Comparison of ENCODE assay signal across 21 cellular contexts in the genomic region with DNA sequence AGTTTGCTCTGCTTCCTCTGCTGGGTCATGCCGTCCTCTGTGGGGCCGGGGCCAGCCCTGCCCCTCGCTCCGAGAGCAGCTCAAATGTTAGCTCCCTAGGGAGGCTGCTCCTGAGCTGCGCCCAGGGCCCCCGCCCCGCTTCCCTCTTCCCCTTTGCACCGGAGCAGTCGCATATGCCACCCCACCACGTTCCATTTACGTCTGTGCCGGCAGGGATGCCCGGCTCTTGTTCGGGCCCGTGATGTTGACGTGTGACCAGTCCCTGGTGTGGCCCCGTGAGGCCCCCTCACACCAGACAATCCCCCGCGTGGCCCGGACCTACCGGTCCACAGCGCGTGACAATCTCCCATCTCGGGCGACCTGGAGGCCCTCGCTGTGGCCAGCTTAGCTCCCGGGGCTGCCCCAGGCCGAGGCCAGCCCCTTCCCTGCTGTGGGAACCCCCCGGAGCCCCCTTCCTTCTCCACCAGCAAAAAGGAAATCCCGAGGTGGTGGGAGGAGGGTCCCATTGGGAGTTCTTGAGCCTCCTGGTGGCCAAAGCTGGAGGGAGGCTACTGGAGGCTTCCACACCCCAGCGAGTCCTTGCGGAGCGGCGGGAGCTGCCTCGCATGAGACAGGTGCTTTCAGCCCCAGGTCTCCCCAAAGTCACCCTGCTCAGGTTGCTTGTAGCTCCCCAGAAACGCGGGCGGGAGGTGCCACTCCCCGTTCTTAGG. TPM values are rescaled to one million over a fixed set of nuclear protein-coding genes. Genes with fewer than 3 reads are reported as not detected.
DNase-seq lines count a peak whose midpoint lies in the region; ATAC-seq, FAIRE-seq and TF ChIP-seq lines count a peak whose summit lies in the region.
"Had no signal": no experiment of that assay in that cellular context is flagged by ENCODE, and none has a peak within 500 bp of the region (broad histone marks: within the 10 kb centered on the region; RNA-seq: fewer than 3 reads in every experiment).

No MANE protein-coding gene starts in this region.

- peak; percentile 32 for TF ChIP-seq CTCF in cardiac muscle cell (IDR thresholded peaks at IDR 0.05; ENCODE audit: low read depth, low read length)
- TF ChIP-seq CTCF in H1 (IDR thresholded peaks at IDR 0.05; ENCODE audit: control extremely low read depth in 1 of 3, insufficient read depth in 1 of 3, low read depth in 1 of 3, low read length in 3 of 3): peak in 2 of 3 experiments; percentile 54 to 69; a peak in 2 of 4 replicates
- TF ChIP-seq CTCF in lower leg skin (IDR thresholded peaks at IDR 0.05): no peak
- no peak for TF ChIP-seq CTCF in spleen (IDR thresholded peaks at IDR 0.05 in 8 of 11, conservative IDR thresholded peaks at IDR 0.05 in 3 of 11)

- no peak overlapping the region for H2BK15ac ChIP-seq in H1 (ENCODE audit: low read length)
- H2BK15ac ChIP-seq in mesenchymal stem cell (ENCODE audit: low read depth, poor library complexity, severe bottlenecking): peak overlapping the region; percentile 2

- no peak overlapping the region for H3K4me2 ChIP-seq in H1 (ENCODE audit: insufficient read depth in 1 of 2, low read depth in 2 of 2, low read length in 2 of 2)
- no peak overlapping the region for H3K4me2 ChIP-seq in mesenchymal stem cell (ENCODE audit: low read length, poor library complexity, severe bottlenecking)

- H3K23ac ChIP-seq in H1 (ENCODE audit: insufficient read length) (no peak overlapping the region), mesenchymal stem cell (ENCODE audit: low read length in 2 of 2) (no peak overlapping the region)

- H3K4ac ChIP-seq in H1 (replicated peaks; ENCODE audit: insufficient read length, low read depth, low read length) (no peak overlapping the region), mesenchymal stem cell (ENCODE audit: low read depth in 1 of 2, low read length in 2 of 2) (no peak overlapping the region)

- H3K18ac ChIP-seq in H1 (ENCODE audit: extremely low read depth, low read length) (no peak overlapping the region), mesenchymal stem cell (ENCODE audit: low read depth in 1 of 2, low read length in 2 of 2) (no peak overlapping the region)

- H3K27ac ChIP-seq in cardiac muscle cell (no peak overlapping the region), H1 (ENCODE audit: low read depth, low read length) (no peak overlapping the region), mesenchymal stem cell (ENCODE audit: low read length, poor library complexity, severe bottlenecking) (no peak overlapping the region), spleen (no peak overlapping the region)
- H3K27ac ChIP-seq: transverse colon had no signal

- H3K36me3 ChIP-seq in cardiac muscle cell (no peaks in the 10 kb centered on the region), H1 (ENCODE audit: control insufficient read depth in 2 of 4, insufficient read depth in 4 of 4, low read length in 3 of 4) (peaks cover 0 to 23% (median 2%) of the 10 kb centered on the region in 4 experiments; a peak in 3 of 8 replicates), mesenchymal stem cell (ENCODE audit: control insufficient read depth in 1 of 2, insufficient read depth in 2 of 2, low read depth in 1 of 2, low read length in 2 of 2) (peaks cover 58 to 87% of the 10 kb centered on the region in 2 experiments), spleen (peaks cover 0 to 45% (median 0%) of the 10 kb centered on the region in 6 donors)
- H3K36me3 ChIP-seq: transverse colon had no signal

- H3K9me3 ChIP-seq in cardiac muscle cell (ENCODE audit: low read depth): no peaks in the 10 kb centered on the region
- peaks cover 2 to 8% of the 10 kb centered on the region in 2 experiments; a peak in 2 of 4 replicates for H3K9me3 ChIP-seq in H1 (ENCODE audit: insufficient read depth in 2 of 2, low read depth in 1 of 2, low read length in 1 of 2)
- H3K9me3 ChIP-seq in mesenchymal stem cell (ENCODE audit: control insufficient read depth, low read length): no peaks in the 10 kb centered on the region
- H3K9me3 ChIP-seq in spleen: peaks cover 0 to 7% (median 0%) of the 10 kb centered on the region in 8 donors
- H3K9me3 ChIP-seq: transverse colon had no signal

- intact Hi-C loops in left cardiac atrium (cut with DNase I) (no loop called here), lower leg skin (cut with DNase I; ENCODE audit: low total_unique reads) (no loop called here), spleen (cut with DNase I; ENCODE audit: low total_unique reads) (no loop called here)

- no peak for TF ChIP-seq POLR2A in H1 (IDR thresholded peaks at IDR 0.05; ENCODE audit: control extremely low read depth in 1 of 2, low read depth in 2 of 2, low read length in 2 of 2)
- TF ChIP-seq POLR2A in lower leg skin (IDR thresholded peaks at IDR 0.05): no peak
- no peak for TF ChIP-seq POLR2A in spleen (IDR thresholded peaks at IDR 0.05)

- no peak overlapping the region for H3K4me3 ChIP-seq in cardiac muscle cell
- H3K4me3 ChIP-seq in H1 (ENCODE audit: extremely low read depth in 1 of 4, insufficient read depth in 2 of 4, low read depth in 3 of 4, low read length in 4 of 4): no peak overlapping the region
- no peak overlapping the region for H3K4me3 ChIP-seq in mesenchymal stem cell (ENCODE audit: insufficient read depth in 1 of 2, low read depth in 1 of 2, low read length in 2 of 2)
- H3K4me3 ChIP-seq in lower leg skin (ENCODE audit: low read depth, poor library complexity, severe bottlenecking): no peak overlapping the region
- H3K4me3 ChIP-seq in spleen: no peak overlapping the region
- H3K4me3 ChIP-seq: transverse colon had no signal

- H3K79me2 ChIP-seq in H1 (ENCODE audit: control insufficient read depth in 1 of 2, insufficient read depth in 2 of 2, low read length in 2 of 2): no peaks in the 10 kb centered on the region

- no peak for ATAC-seq in left cardiac atrium
- no peak for ATAC-seq in HG02763 (IDR thresholded peaks at IDR 0.05; ENCODE audit: unreplicated experiment)
- ATAC-seq: esophagus mucosa; HCT116; stimulated activated effector memory CD8-positive, alpha-beta T cell treated with anti-CD3 and anti-CD28 coated beads, Interleukin-12 subunit alpha, Interleukin-12 subunit beta, amount 100 ng/mL, for 72 hours had no signal

- TF ChIP-seq RAD21 in H1 (IDR thresholded peaks at IDR 0.05 in 1 of 2, conservative IDR thresholded peaks at IDR 0.05 in 1 of 2; ENCODE audit: low read depth in 2 of 2, low read length in 2 of 2): peak; percentile 45 to 66

- FAIRE-seq in H1 (lab: Jason Lieb, UNC): no peak
- FAIRE-seq: GM12891 had no signal

- no peak overlapping the region for H2AK5ac ChIP-seq in H1 (ENCODE audit: low read depth, low read length)
- no peak overlapping the region for H2AK5ac ChIP-seq in mesenchymal stem cell (ENCODE audit: low read length, severe bottlenecking)

- H3K27me3 ChIP-seq in cardiac muscle cell (no peaks in the 10 kb centered on the region), H1 (replicated peaks in 1 of 4; ENCODE audit: control insufficient read depth in 3 of 4, extremely low read depth in 1 of 4, insufficient read depth in 3 of 4, low read length in 3 of 4) (no peaks in the 10 kb centered on the region), mesenchymal stem cell (ENCODE audit: control insufficient read depth in 1 of 2, insufficient read depth in 1 of 2, low read length in 2 of 2) (no peaks in the 10 kb centered on the region), spleen (replicated peaks in 1 of 7) (no peaks in the 10 kb centered on the region)
- H3K27me3 ChIP-seq: transverse colon had no signal

- H2BK5ac ChIP-seq in H1 (ENCODE audit: low read depth, low read length): no peak overlapping the region
- H2BK5ac ChIP-seq in mesenchymal stem cell (ENCODE audit: low read depth, low read length, poor library complexity, severe bottlenecking): no peak overlapping the region

- WGBS in H1 (ENCODE audit: extremely low coverage in 1 of 2, insufficient coverage in 1 of 2, insufficient read length in 1 of 2, insufficient replicate concordance in 2 of 2, low coverage in 1 of 2, low lambda C conversion rate in 2 of 2, missing lambda C conversion rate in 1 of 2), 2 experiments: 87% methylated on average over 33 of the region's 39 CpGs; no CpG with 5 or more reads in 1 of the 2 experiments
- WGBS in mesenchymal stem cell: 92% methylated on average over 31 of the region's 39 CpGs
- WGBS in lower leg skin, 2 donors: 90 to 94% methylated on average over 38 of the region's 39 CpGs
- 90 to 93% (median 91%) methylated on average over 36 to 39 of the region's 39 CpGs for WGBS in spleen, 5 donors

- H3K14ac ChIP-seq in H1 (ENCODE audit: insufficient read length): no peak overlapping the region
- no peak overlapping the region for H3K14ac ChIP-seq in mesenchymal stem cell (ENCODE audit: low read length in 2 of 2)

- H3K56ac ChIP-seq in H1 (replicated peaks; ENCODE audit: insufficient read length, low read depth, low read length): no peak overlapping the region

- no peak overlapping the region for H4K91ac ChIP-seq in H1 (replicated peaks; ENCODE audit: insufficient read length, low read length)
- H4K91ac ChIP-seq in mesenchymal stem cell (ENCODE audit: low read length): no peak overlapping the region

- H3K9ac ChIP-seq in H1 (replicated peaks in 1 of 4; ENCODE audit: extremely low read depth in 1 of 4, low read depth in 3 of 4, low read length in 3 of 4): no peak overlapping the region
- H3K9ac ChIP-seq in mesenchymal stem cell (ENCODE audit: low read length): no peak overlapping the region

- TF ChIP-seq EP300 in H1 (IDR thresholded peaks at IDR 0.05; ENCODE audit: borderline replicate concordance in 1 of 2, low read depth in 2 of 2, low read length in 2 of 2): no peak

- H2BK20ac ChIP-seq in H1 (ENCODE audit: low read length): no peak overlapping the region

- H3K23me2 ChIP-seq in H1 (ENCODE audit: low read depth, low read length): peaks cover 2% of the 10 kb centered on the region; the same call in 1 of the 2 replicates

- H4K20me1 ChIP-seq in H1 (replicated peaks in 1 of 2; ENCODE audit: control insufficient read depth in 1 of 2, insufficient read depth in 2 of 2, low read length in 2 of 2): peaks cover 0 to 10% of the 10 kb centered on the region in 2 experiments

- POLR2A ChIA-PET in H1 (lab: Charles Lee; ENCODE audit: partially characterized antibody): interaction anchor here (1.1 kb wide), 1 partner anchor 11 kb away, joined by 3 read pairs; no protein-coding TSS in a partner anchor

- H2BK12ac ChIP-seq in H1 (ENCODE audit: low read depth, low read length): no peak overlapping the region
- H2BK12ac ChIP-seq in mesenchymal stem cell (ENCODE audit: low read length in 2 of 2): no peak overlapping the region

- no peak overlapping the region for H2BK120ac ChIP-seq in H1 (replicated peaks; ENCODE audit: low read depth, low read length)
- no peak overlapping the region for H2BK120ac ChIP-seq in mesenchymal stem cell (ENCODE audit: low read depth, low read length)

- H3K4me1 ChIP-seq in cardiac muscle cell (ENCODE audit: low read depth) (no peaks in the 10 kb centered on the region), H1 (replicated peaks in 1 of 4; ENCODE audit: control insufficient read depth in 3 of 4, insufficient read depth in 4 of 4, low read length in 3 of 4) (peaks cover 0 to 4% (median 0%) of the 10 kb centered on the region in 4 experiments; a peak in 1 of 7 replicates), mesenchymal stem cell (ENCODE audit: control insufficient read depth, insufficient read depth, low read depth, low read length) (peaks cover 25% of the 10 kb centered on the region), spleen (no peaks in the 10 kb centered on the region)

- no peak overlapping the region for H4K5ac ChIP-seq in H1 (ENCODE audit: insufficient read length, low read depth, low read length)

- H3K79me1 ChIP-seq in H1 (ENCODE audit: low read depth, low read length) (no peaks in the 10 kb centered on the region; the same call in 1 of the 2 replicates), mesenchymal stem cell (replicated peaks; ENCODE audit: low read length, poor library complexity, severe bottlenecking) (peaks cover 29% of the 10 kb centered on the region)

- H2AFZ ChIP-seq in H1 (ENCODE audit: low read length): no peak overlapping the region
- no peak overlapping the region for H2AFZ ChIP-seq in mesenchymal stem cell (ENCODE audit: low read depth, low read length)

- CTCF ChIA-PET in H1 (lab: Charles Lee; ENCODE audit: partially characterized antibody): interaction anchor here (0.6 to 4.3 kb wide), 16 partner anchors 9 to 639 kb away, joined by 3 to 37 read pairs (median 6); no protein-coding TSS in a partner anchor

- no peak overlapping the region for H4K8ac ChIP-seq in H1 (ENCODE audit: extremely low read depth, insufficient read depth, low read length)
- H4K8ac ChIP-seq in mesenchymal stem cell (ENCODE audit: low read length): no peak overlapping the region

- no peak for DNase-seq in cardiac muscle cell (ENCODE audit: low read depth in 1 of 2, low spot score in 1 of 2)
- DNase-seq in left cardiac atrium: no peak
- no peak for DNase-seq in H1 (ENCODE audit: low read depth in 1 of 2, low spot score in 2 of 2)
- DNase-seq in mesenchymal stem cell: no peak
- DNase-seq in lower leg skin (ENCODE audit: low spot score in 2 of 2): no peak
- DNase-seq in NCI-H510A (lab: John Stamatoyannopoulos, UW): no peak
- no peak for DNase-seq in spleen
- DNase-seq: activated CD4-positive, alpha-beta T cell treated with anti-CD3 and anti-CD28 coated beads, Interleukin-2, amount 10 ng/mL, durations not matched to agents 24 days and 14 days; activated naive CD4-positive, alpha-beta T cell treated with anti-CD3 and anti-CD28 coated beads, Interleukin-2, amount 10 ng/mL, durations not matched to agents 7 days and 5 days; dermis blood vessel endothelial cell; hippocampal formation; NCI-H1436 treated with DMSO at 0.1 percent for 48 hours; NCI-H2227 treated with DMSO at 0.1 percent for 48 hours; posterior cingulate gyrus; SIG-M5; transverse colon had no signal

RNA-seq across cellular contexts. Expression of gene FAM20C, which starts 15.2 kb away (rescaled TPM):
- 15.0 and 15.7 TPM in 2 replicates for total RNA-seq in cardiac muscle cell
- polyA plus RNA-seq in cardiac muscle cell: 3.6 and 4.9 TPM in 2 replicates
- total RNA-seq in left cardiac atrium: 10 to 100 TPM; 30.7 to 62.5 TPM
- 34.7 and 34.8 TPM in 2 replicates for total RNA-seq in H1 (2021; fragmentation: NEBNext Ultra II Directional; extraction: Animal tissue kit (Norgen Biotek cat#: 25700))
- polyA plus RNA-seq in H1 (2011; rRNA removed): 9.5 and 13.9 TPM in 2 replicates
- 10.7 TPM for polyA plus RNA-seq in H1 (2011; cell fraction: cytosol; rRNA removed)
- 21.4 TPM for polyA plus RNA-seq in H1 (2011; cell fraction: nucleus; rRNA removed)
- polyA plus RNA-seq in H1 (2012, experiment 1 of 2): 18.4 to 23.9 TPM (median 19.5 TPM) in 4 replicates
- 17.9 TPM for polyA plus RNA-seq in H1 (2012, experiment 2 of 2)
- polyA plus RNA-seq in H1 (2013, experiment 1 of 2): 21.3 TPM
- 21.1 TPM for polyA plus RNA-seq in H1 (2013, experiment 2 of 2)
- 8.9 and 10.4 TPM in 2 replicates for polyA minus RNA-seq in H1 (2011; rRNA and poly(A)+ RNA removed)
- polyA minus RNA-seq in H1 (2011; cell fraction: cytosol; rRNA and poly(A)+ RNA removed): 17.1 TPM
- polyA minus RNA-seq in H1 (2011; cell fraction: nucleus; rRNA and poly(A)+ RNA removed): 21.8 TPM
- polyA plus RNA-seq in mesenchymal stem cell (2013, experiment 1 of 2): 56.3 TPM
- polyA plus RNA-seq in mesenchymal stem cell (2013, experiment 2 of 2): 57.5 TPM
- total RNA-seq in lower leg skin: 10 to 100 TPM; 17.3 to 20.7 (median 19.8) TPM
- total RNA-seq in spleen: 10 to 100 TPM in 5 of 7 donors, 1 to 10 TPM in 2; 8.8 to 27.3 (median 14.9) TPM
- polyA plus RNA-seq in spleen: 10 to 100 TPM in 2 of 3 donors, 1 to 10 TPM in 1; 6.9 to 15.8 (median 10.5) TPM

Comparison
In these comparisons a context has a peak if more than half of its experiments do, and no peak if none do; other contexts are left out.
1. CTCF ChIP-seq: peak in cardiac muscle cell (single experiment) and H1 (2 of 3); none in lower leg skin (0 of 3) and spleen (0 of 11).